In the genomic region with DNA sequence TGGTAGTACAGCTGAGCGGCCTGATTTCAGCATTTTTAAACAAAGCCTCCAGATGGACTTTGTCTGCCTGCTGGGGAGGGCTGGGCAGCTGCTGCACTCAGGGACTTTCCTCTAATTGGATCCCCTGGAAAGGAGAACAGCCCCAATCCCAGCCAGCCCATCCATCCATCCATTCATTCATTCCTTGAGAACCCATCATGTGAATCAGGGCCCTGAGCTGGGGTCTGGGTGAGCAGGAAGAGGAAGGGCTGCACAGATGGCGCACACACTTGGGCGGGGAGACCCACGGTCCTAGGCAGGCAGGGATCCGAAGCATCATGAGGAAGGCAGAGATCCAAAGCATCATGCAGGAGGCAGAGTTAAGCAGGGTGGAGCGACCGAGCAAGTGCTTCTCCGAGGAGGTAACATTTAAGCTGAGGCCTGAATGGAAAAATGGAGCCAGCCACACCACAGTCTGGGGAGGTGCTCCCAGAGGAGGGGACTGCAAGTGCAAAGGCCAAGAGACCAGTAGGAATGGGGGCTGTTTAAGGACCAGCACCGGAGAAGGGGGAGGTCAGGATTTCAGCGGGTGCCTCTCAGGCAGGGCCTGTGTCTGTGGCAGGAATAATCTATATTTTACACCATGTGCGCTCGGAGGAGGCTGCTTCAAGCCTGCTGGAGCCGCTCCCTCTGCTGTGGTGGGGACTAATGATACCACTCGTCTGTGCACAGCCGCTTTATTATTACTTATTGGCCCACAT, we compare ENCODE assay signal across 1 cellular context.
TF ChIP-seq lines count a peak whose summit lies in the region.

No MANE protein-coding gene starts in this region.

TF ChIP-seq in H1, 55 proteins besides CTCF, POLR2A, EP300 and RAD21:
- TF ChIP-seq, protein P1, sequence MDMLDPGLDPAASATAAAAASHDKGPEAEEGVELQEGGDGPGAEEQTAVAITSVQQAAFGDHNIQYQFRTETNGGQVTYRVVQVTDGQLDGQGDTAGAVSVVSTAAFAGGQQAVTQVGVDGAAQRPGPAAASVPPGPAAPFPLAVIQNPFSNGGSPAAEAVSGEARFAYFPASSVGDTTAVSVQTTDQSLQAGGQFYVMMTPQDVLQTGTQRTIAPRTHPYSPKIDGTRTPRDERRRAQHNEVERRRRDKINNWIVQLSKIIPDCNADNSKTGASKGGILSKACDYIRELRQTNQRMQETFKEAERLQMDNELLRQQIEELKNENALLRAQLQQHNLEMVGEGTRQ (IDR thresholded peaks at IDR 0.05; ENCODE audit: low read length): no peak
- TF ChIP-seq GABPA (IDR thresholded peaks at IDR 0.05; ENCODE audit: borderline replicate concordance, insufficient read depth, low read length) (no peak), MAFK (IDR thresholded peaks at IDR 0.05; ENCODE audit: low read depth, low read length) (no peak), BCL11A (IDR thresholded peaks at IDR 0.05; ENCODE audit: low read depth in 2 of 2, low read length in 2 of 2) (no peak), CHD1 (IDR thresholded peaks at IDR 0.05; ENCODE audit: low read depth, low read length) (no peak), SRF (IDR thresholded peaks at IDR 0.05; ENCODE audit: low read depth, low read length) (no peak)
TF ChIP-seq in H1: peak in this region for 0.
